In genomic region chr7:82105463-82105862, GRCh38 we compare ENCODE assay signal across 12 cellular contexts.
DNase-seq lines count a peak whose midpoint lies in the region; ATAC-seq, FAIRE-seq and TF ChIP-seq lines count a peak whose summit lies in the region.
"Had no signal": no experiment of that assay in that cellular context is flagged by ENCODE, and none has a peak within 500 bp of the region (broad histone marks: within the 10 kb centered on the region; RNA-seq: fewer than 3 reads in every experiment).

No MANE protein-coding gene starts in this region.

- no CpG with 5 or more reads among the region's 3 CpGs for WGBS in IMR-90 (ENCODE audit: extremely low coverage in 2 of 2, insufficient read length in 1 of 2), 2 experiments
- 55 to 75% methylated on average over 3 of the region's 3 CpGs for WGBS in gastroesophageal sphincter (ENCODE audit: low coverage in 1 of 2), 2 donors

- no peaks in the 10 kb centered on the region for H3K4me1 Mint-ChIP-seq in activated T-cell treated with anti-CD3 and anti-CD28 coated beads, Interleukin-2, amount 50 U/mL, for 24 hours (ENCODE audit: low read depth)

- no peak overlapping the region for H3K4me3 Mint-ChIP-seq in activated T-cell treated with anti-CD3 and anti-CD28 coated beads, Interleukin-2, amount 50 U/mL, for 24 hours
- H3K4me3 Mint-ChIP-seq: activated naive CD8-positive, alpha-beta T cell; stimulated activated naive CD8-positive, alpha-beta T cell treated with anti-CD3 and anti-CD28 coated beads, Interleukin-15, Interleukin-2, amounts not matched to agents 100 ng/mL and 50 ng/mL, for 24 hours had no signal

- H4K91ac ChIP-seq in IMR-90 (ENCODE audit: insufficient read depth, low read depth, low read length) = no peak overlapping the region

- peak overlapping the region; percentile 86; the same call in 1 of the 2 replicates for H2BK20ac ChIP-seq in IMR-90 (ENCODE audit: low read depth, low read length)

- peak; percentile 62 for ATAC-seq in IMR-90 (ENCODE audit: low read depth)
- ATAC-seq in gastroesophageal sphincter = no peak

- no peak overlapping the region for H2AFZ ChIP-seq in IMR-90 (replicated peaks; ENCODE audit: low read length, poor library complexity)

- intact Hi-C loops in IMR-90 (cut with micrococcal nuclease) = no loop called here

- dilution Hi-C loops in IMR-90 (cut with HindIII; ENCODE audit: low sequenced_read_pairs, unreplicated experiment) = no loop called here

- H2AK9ac ChIP-seq in IMR-90 (replicated peaks; ENCODE audit: low read depth, low read length, poor library complexity) = no peak overlapping the region

- H2BK120ac ChIP-seq in IMR-90 (ENCODE audit: low read depth, low read length) = peak overlapping the region; percentile 86

- FAIRE-seq in GM12891 (lab: Jason Lieb, UNC) = no peak

- in situ Hi-C loops in IMR-90 (cut with MboI; ENCODE audit: low sequenced_read_pairs) (no loop called here), GM13977 (cut with MboI; ENCODE audit: low pct_unique_long_range_greater_than_20kb, low sequenced_read_pairs, unreplicated experiment) (no loop called here)

- H3K27ac Mint-ChIP-seq in activated T-cell treated with anti-CD3 and anti-CD28 coated beads, Interleukin-2, amount 50 U/mL, for 24 hours = no peak overlapping the region
- H3K27ac Mint-ChIP-seq: activated naive CD8-positive, alpha-beta T cell; stimulated activated naive CD8-positive, alpha-beta T cell treated with anti-CD3 and anti-CD28 coated beads, Interleukin-15, Interleukin-2, amounts not matched to agents 100 ng/mL and 50 ng/mL, for 24 hours had no signal

- H3K4me3 ChIP-seq in IMR-90 (ENCODE audit: insufficient read depth, low read depth, low read length) (no peak overlapping the region), adipocyte (ENCODE audit: low read length) (no peak overlapping the region), gastroesophageal sphincter (no peak overlapping the region)

- peak overlapping the region; percentile 60; the same call in 1 of the 2 replicates for H3K4ac ChIP-seq in IMR-90 (ENCODE audit: low read depth, low read length)

- DNase-seq in EH (ENCODE audit: low read depth) (peak; percentile 78), IMR-90 (peak; percentile 91), adipocyte (ENCODE audit: low read depth) (peak; percentile 56), lung microvascular endothelial cell (ENCODE audit: low read depth in 2 of 2) (peak; percentile 61 to 92), GM13977 (ENCODE audit: low spot score) (no peak), GM12891 (ENCODE audit: insufficient read length, low spot score) (no peak)
- no peak for DNase-seq in activated T-cell treated with anti-CD3 and anti-CD28 coated beads, Interleukin-2, amount 50 U/mL, for 24 hours
- DNase-seq: DMS79, KBM-7 had no signal

- CTCF ChIA-PET in IMR-90 (lab: Yijun Ruan, JAX) = no interaction called here

- H3K56ac ChIP-seq in IMR-90 (ENCODE audit: extremely low read depth, insufficient read depth, low read length) = no peak overlapping the region

- H4K8ac ChIP-seq in IMR-90 (ENCODE audit: low read depth in 2 of 2, low read length in 2 of 2) = peak overlapping the region in 1 of 2 experiments; percentile 38; a peak in 2 of 4 replicates

- TF ChIP-seq RAD21 in IMR-90 (IDR thresholded peaks at IDR 0.05; ENCODE audit: low read length) = no peak

- BruUV-seq in IMR-90 (replicated peaks; lab: Mats Ljungman, UMichigan) = no TSS peak

- no peaks in the 10 kb centered on the region for H3K27me3 Mint-ChIP-seq in activated T-cell treated with anti-CD3 and anti-CD28 coated beads, Interleukin-2, amount 50 U/mL, for 24 hours
- H3K27me3 Mint-ChIP-seq: activated naive CD8-positive, alpha-beta T cell; stimulated activated naive CD8-positive, alpha-beta T cell treated with anti-CD3 and anti-CD28 coated beads, Interleukin-15, Interleukin-2, amounts not matched to agents 100 ng/mL and 50 ng/mL, for 24 hours had no signal

- no peaks in the 10 kb centered on the region for H3K9me3 Mint-ChIP-seq in activated T-cell treated with anti-CD3 and anti-CD28 coated beads, Interleukin-2, amount 50 U/mL, for 24 hours
- H3K9me3 Mint-ChIP-seq: stimulated activated naive CD8-positive, alpha-beta T cell treated with anti-CD3 and anti-CD28 coated beads, Interleukin-15, Interleukin-2, amounts not matched to agents 100 ng/mL and 50 ng/mL, for 24 hours had no signal

- POLR2A ChIA-PET in IMR-90 (lab: Charles Lee; ENCODE audit: unreplicated experiment) = interaction anchor here (0.6 kb wide), 3 partner anchors 33 to 42 kb away, joined by 3 to 4 read pairs (median 4); no protein-coding TSS in a partner anchor

- H3K36me3 ChIP-seq in IMR-90 (ENCODE audit: control insufficient read depth, insufficient read depth, low read length) (no peaks in the 10 kb centered on the region), adipocyte (ENCODE audit: control insufficient read depth, insufficient read depth, low read length, severe bottlenecking) (no peaks in the 10 kb centered on the region), gastroesophageal sphincter (no peaks in the 10 kb centered on the region)

- H2BK5ac ChIP-seq in IMR-90 (ENCODE audit: low read depth, low read length, poor library complexity, severe bottlenecking) = peak overlapping the region; percentile 93

- H3K27me3 ChIP-seq in IMR-90 (ENCODE audit: control insufficient read depth, insufficient read depth, low read length) (no peaks in the 10 kb centered on the region), adipocyte (replicated peaks; ENCODE audit: control insufficient read depth, insufficient read depth, low read length) (no peaks in the 10 kb centered on the region), gastroesophageal sphincter (no peaks in the 10 kb centered on the region)

- 0 out of 2 replicates have a peak overlapping the region, but pooled peaks have one; percentile 54 for H2AK5ac ChIP-seq in IMR-90 (ENCODE audit: low read depth, low read length)

- H3K4me1 ChIP-seq in IMR-90 (ENCODE audit: control insufficient read depth, insufficient read depth, low read length) (no peaks in the 10 kb centered on the region; the same call in 1 of the 2 replicates), adipocyte (ENCODE audit: control insufficient read depth, insufficient read depth, low read length) (peaks cover 4% of the 10 kb centered on the region), gastroesophageal sphincter (peaks cover 0 to 6% (median 0%) of the 10 kb centered on the region in 3 donors)

- no peak for TF ChIP-seq EP300 in gastroesophageal sphincter (IDR thresholded peaks at IDR 0.05)

- no peaks in the 10 kb centered on the region for H3K36me3 Mint-ChIP-seq in activated T-cell treated with anti-CD3 and anti-CD28 coated beads, Interleukin-2, amount 50 U/mL, for 24 hours (ENCODE audit: low read depth)
- H3K36me3 Mint-ChIP-seq: activated naive CD8-positive, alpha-beta T cell had no signal

- H3K9me3 ChIP-seq in IMR-90 (ENCODE audit: control insufficient read depth, insufficient read depth, low read length) (no peaks in the 10 kb centered on the region), adipocyte (ENCODE audit: control insufficient read depth, low read length) (no peaks in the 10 kb centered on the region), gastroesophageal sphincter (no peaks in the 10 kb centered on the region)

- peak overlapping the region; percentile 88 for H3K14ac ChIP-seq in IMR-90 (replicated peaks; ENCODE audit: low read depth, low read length)

- no peak overlapping the region for H4K5ac ChIP-seq in IMR-90 (ENCODE audit: low read depth, low read length)

- H3K27ac ChIP-seq in IMR-90 (ENCODE audit: insufficient read depth, low read length) (no peak overlapping the region), gastroesophageal sphincter (no peak overlapping the region)

- TF ChIP-seq POLR2A in IMR-90 (IDR thresholded peaks at IDR 0.05; ENCODE audit: low read depth, low read length) (no peak), gastroesophageal sphincter (IDR thresholded peaks at IDR 0.05) (no peak), GM12891 (IDR thresholded peaks at IDR 0.05; ENCODE audit: low read depth, low read length) (no peak)

- H3K9ac ChIP-seq in IMR-90 (ENCODE audit: low read depth, low read length) (no peak overlapping the region), adipocyte (ENCODE audit: low read length) (no peak overlapping the region)

- H3K4me2 ChIP-seq in IMR-90 (ENCODE audit: low read depth, low read length) = peak overlapping the region; percentile 69; the same call in 1 of the 2 replicates

- 0 out of 2 replicates have a peak, but pooled peaks cover 2% of the 10 kb centered on the region for H3K9me1 ChIP-seq in IMR-90 (ENCODE audit: insufficient read depth, low read length)

- no peak for TF ChIP-seq CTCF in IMR-90 (conservative IDR thresholded peaks at IDR 0.05; ENCODE audit: low read depth, low read length)
- no peak for TF ChIP-seq CTCF in gastroesophageal sphincter (IDR thresholded peaks at IDR 0.05)
- TF ChIP-seq CTCF in GM13977 (IDR thresholded peaks at IDR 0.05; ENCODE audit: extremely low read depth, insufficient read depth, missing control alignments) = no peak

- 0 out of 2 replicates have a peak overlapping the region, but pooled peaks have one; percentile 64 for H3K23ac ChIP-seq in IMR-90 (ENCODE audit: low read depth, low read length)

- H3K18ac ChIP-seq in IMR-90 (ENCODE audit: low read depth, low read length) = peak overlapping the region; percentile 91; the same call in 1 of the 2 replicates

- no peak overlapping the region; the same call in 2 of the 3 replicates for H2BK15ac ChIP-seq in IMR-90 (ENCODE audit: low read depth, low read length)

- peaks cover 4 to 6% of the 10 kb centered on the region in 2 experiments; a peak in 1 of 4 replicates for H3K79me1 ChIP-seq in IMR-90 (ENCODE audit: low read depth in 1 of 2, low read length in 2 of 2)

- no peaks in the 10 kb centered on the region for H4K20me1 ChIP-seq in IMR-90 (ENCODE audit: insufficient read depth, low read length)

TF ChIP-seq in IMR-90, 13 proteins besides CTCF, POLR2A, EP300 and RAD21:
- TF ChIP-seq BHLHE40 (IDR thresholded peaks at IDR 0.05; ENCODE audit: low read depth, low read length) = peak; percentile 69; the same call in 1 of the 2 replicates
- no peak for TF ChIP-seq MXI1 (IDR thresholded peaks at IDR 0.05; ENCODE audit: borderline replicate concordance, low read depth, low read length)
- no peak for TF ChIP-seq RFX5 (IDR thresholded peaks at IDR 0.05; ENCODE audit: low read depth, low read length)
- TF ChIP-seq CHD1 (IDR thresholded peaks at IDR 0.05; ENCODE audit: low read depth, low read length) = no peak
- TF ChIP-seq FOS (IDR thresholded peaks at IDR 0.05; ENCODE audit: low read depth, low read length) = peak; percentile 78
TF ChIP-seq in IMR-90: peak in this region for 2.

TF ChIP-seq in GM12891, 5 proteins besides CTCF, POLR2A, EP300 and RAD21:
- TF ChIP-seq PAX5 (IDR thresholded peaks at IDR 0.05; ENCODE audit: insufficient read depth, low read length, severe bottlenecking) (no peak), SPI1 (IDR thresholded peaks at IDR 0.05; ENCODE audit: low read depth, low read length) (no peak)
TF ChIP-seq in GM12891: peak in this region for 0.

Comparison
In these comparisons a context has a peak if more than half of its experiments do, and no peak if none do; other contexts are left out.
1. DNase-seq: peak in EH (single experiment), IMR-90 (single experiment), adipocyte (single experiment) and lung microvascular endothelial cell (2 of 2); none in activated T-cell treated with anti-CD3 and anti-CD28 coated beads, Interleukin-2, amount 50 U/mL, for 24 hours (single experiment), GM13977 (single experiment) and GM12891 (single experiment).